8 cellular contexts compared by ENCODE assay signal in genomic region chr7:23531794-23532489, GRCh38. TPM values are rescaled to one million over a fixed set of nuclear protein-coding genes. Genes with fewer than 3 reads are reported as not detected.
DNase-seq lines count a peak whose midpoint lies in the region; ATAC-seq, FAIRE-seq and TF ChIP-seq lines count a peak whose summit lies in the region.

TSS of gene TRA2A (minus strand) at chr7:23531981. CDS start at chr7:23531824, 157 bp downstream.

- H3K36me3 ChIP-seq in DOHH2 (ENCODE audit: control insufficient read depth, low read length) (peaks cover 47% of the 10 kb centered on the region), GM23248 (ENCODE audit: low read depth) (no peaks in the 10 kb centered on the region), Karpas-422 (ENCODE audit: insufficient read depth, low read length) (peaks cover 6% of the 10 kb centered on the region; the same call in 1 of the 2 replicates), muscle layer of duodenum (ENCODE audit: control insufficient read depth in 1 of 2, insufficient read depth in 2 of 2, low read length in 2 of 2) (peaks cover 0 to 4% of the 10 kb centered on the region in 2 donors)

- H3K9me3 ChIP-seq in DOHH2 (ENCODE audit: control insufficient read depth, insufficient read depth, low read length) = no peaks in the 10 kb centered on the region
- H3K9me3 ChIP-seq in GM23248 (ENCODE audit: low read depth) = no peaks in the 10 kb centered on the region
- H3K9me3 ChIP-seq in Karpas-422 (ENCODE audit: low read length) = no peaks in the 10 kb centered on the region
- H3K9me3 ChIP-seq in muscle layer of duodenum (ENCODE audit: control insufficient read depth in 1 of 2, low read length in 2 of 2) = no peaks in the 10 kb centered on the region

- H3K79me2 ChIP-seq in DOHH2 (ENCODE audit: control insufficient read depth, low read length) (peaks cover 49% of the 10 kb centered on the region), GM23248 (ENCODE audit: insufficient read depth) (peaks cover 58% of the 10 kb centered on the region), Karpas-422 (ENCODE audit: low read length) (peaks cover 49% of the 10 kb centered on the region)

- H3K9me2 ChIP-seq in DOHH2 (replicated peaks; ENCODE audit: control insufficient read depth, low read length) (no peaks in the 10 kb centered on the region), GM23248 (ENCODE audit: insufficient read depth) (no peaks in the 10 kb centered on the region), Karpas-422 (replicated peaks; ENCODE audit: insufficient read depth, low read length) (no peaks in the 10 kb centered on the region)

- in situ Hi-C loops in GM23248 (cut with MboI) = no loop called here

- H3K27me3 ChIP-seq in DOHH2 (ENCODE audit: control insufficient read depth, low read length) (no peaks in the 10 kb centered on the region), GM23248 (replicated peaks; ENCODE audit: insufficient read depth) (no peaks in the 10 kb centered on the region), Karpas-422 (ENCODE audit: low read length) (no peaks in the 10 kb centered on the region), muscle layer of duodenum (ENCODE audit: low read depth, low read length) (no peaks in the 10 kb centered on the region)

- H3K9me3 Mint-ChIP-seq in activated T-cell treated with anti-CD3 and anti-CD28 coated beads, Interleukin-2, amount 50 U/mL, for 72 hours = no peaks in the 10 kb centered on the region

- H3K4me2 ChIP-seq in DOHH2 (ENCODE audit: low read length) (peak within 1 kb of the TSS; percentile 89), GM23248 (ENCODE audit: unreplicated experiment) (peak within 1 kb of the TSS; percentile 99), Karpas-422 (ENCODE audit: low read depth, low read length, poor library complexity, severe bottlenecking) (peak within 1 kb of the TSS; percentile 74)

- peaks cover 10 to 18% of the 10 kb centered on the region in 2 donors for H3K36me3 Mint-ChIP-seq in activated T-cell treated with anti-CD3 and anti-CD28 coated beads, Interleukin-2, amount 50 U/mL, for 72 hours (ENCODE audit: insufficient read depth in 2 of 2)

- peaks cover 47% of the 10 kb centered on the region for H3K4me1 ChIP-seq in DOHH2 (ENCODE audit: control insufficient read depth, low read length)
- peaks cover 34% of the 10 kb centered on the region for H3K4me1 ChIP-seq in GM23248 (ENCODE audit: insufficient read depth)
- peaks cover 40% of the 10 kb centered on the region for H3K4me1 ChIP-seq in Karpas-422 (ENCODE audit: low read length)
- H3K4me1 ChIP-seq in muscle layer of duodenum (ENCODE audit: control insufficient read depth in 1 of 2, insufficient read depth in 2 of 2, low read length in 2 of 2) = peaks cover 6 to 30% of the 10 kb centered on the region in 2 donors

- no peak for TF ChIP-seq CTCF in DOHH2 (IDR thresholded peaks at IDR 0.05; ENCODE audit: low read depth, low read length, poor library complexity, severe bottlenecking)

- peaks cover 47% of the 10 kb centered on the region for H3K4me1 Mint-ChIP-seq in activated T-cell treated with anti-CD3 and anti-CD28 coated beads, Interleukin-2, amount 50 U/mL, for 72 hours (ENCODE audit: low read depth)

- H3K27me3 Mint-ChIP-seq in activated T-cell treated with anti-CD3 and anti-CD28 coated beads, Interleukin-2, amount 50 U/mL, for 72 hours (ENCODE audit: low read depth) = no peaks in the 10 kb centered on the region

- peak; percentile 86 for FAIRE-seq in RCC 7860 (lab: Jason Lieb, UNC)

- peaks cover 42% of the 10 kb centered on the region for H4K20me1 ChIP-seq in DOHH2 (ENCODE audit: control insufficient read depth, insufficient read depth, low read depth, low read length)
- H4K20me1 ChIP-seq in GM23248 (ENCODE audit: insufficient read depth) = peaks cover 35% of the 10 kb centered on the region
- peaks cover 28% of the 10 kb centered on the region for H4K20me1 ChIP-seq in Karpas-422 (ENCODE audit: insufficient read depth, low read depth, low read length)

- DNase-seq in GM23248 (peak; percentile 97), Karpas-422 (peak; percentile 99), RCC 7860 (ENCODE audit: low spot score) (peak; percentile 89)
- DNase-seq in activated T-cell treated with anti-CD3 and anti-CD28 coated beads, Interleukin-2, amount 50 U/mL, for 72 hours = peak; percentile 98
- peak; percentile 95 for DNase-seq in stimulated activated CD8-positive, alpha-beta memory T cell treated with anti-CD3 and anti-CD28 coated beads, Interleukin-7, amount 100 ng/mL, for 24 hours (ENCODE audit: low read depth)

- peak; percentile 96 to 97 for ATAC-seq in activated T-cell treated with anti-CD3 and anti-CD28 coated beads, Interleukin-2, amount 50 U/mL, for 72 hours (replicated peaks in 1 of 2)
- ATAC-seq in esophagus mucosa = peak; percentile 98

- peak within 1 kb of the TSS; percentile 97 for H2AFZ ChIP-seq in GM23248
- peak within 1 kb of the TSS; percentile 90; the same call in 1 of the 2 replicates for H2AFZ ChIP-seq in Karpas-422 (ENCODE audit: low read length)

- peak within 1 kb of the TSS; percentile 93 for H3K27ac ChIP-seq in DOHH2 (ENCODE audit: low read depth, low read length)
- peak within 1 kb of the TSS; percentile 98 for H3K27ac ChIP-seq in GM23248
- H3K27ac ChIP-seq in Karpas-422 (ENCODE audit: low read length) = peak within 1 kb of the TSS; percentile 81
- H3K27ac ChIP-seq in muscle layer of duodenum (ENCODE audit: low read length) = peak within 1 kb of the TSS; percentile 99

- peak within 1 kb of the TSS; percentile 100 for H3K27ac Mint-ChIP-seq in activated T-cell treated with anti-CD3 and anti-CD28 coated beads, Interleukin-2, amount 50 U/mL, for 72 hours

- peak within 1 kb of the TSS; percentile 80 for H3K4me3 ChIP-seq in DOHH2 (ENCODE audit: low read length)
- peak within 1 kb of the TSS; percentile 94 for H3K4me3 ChIP-seq in GM23248
- peak within 1 kb of the TSS; percentile 91 for H3K4me3 ChIP-seq in Karpas-422 (ENCODE audit: low read length)
- peak within 1 kb of the TSS; percentile 84 to 87 for H3K4me3 ChIP-seq in muscle layer of duodenum (ENCODE audit: low read depth in 1 of 2, low read length in 2 of 2)

- H3F3A ChIP-seq in DOHH2 (ENCODE audit: control insufficient read depth, insufficient read depth) = peaks cover 13% of the 10 kb centered on the region
- 0 out of 2 replicates have a peak, but pooled peaks cover 4% of the 10 kb centered on the region for H3F3A ChIP-seq in GM23248 (ENCODE audit: insufficient read depth)

- H3K4me3 Mint-ChIP-seq in activated T-cell treated with anti-CD3 and anti-CD28 coated beads, Interleukin-2, amount 50 U/mL, for 72 hours = peak within 1 kb of the TSS; percentile 100

- peak within 1 kb of the TSS; percentile 100 for H3K9ac ChIP-seq in GM23248
- H3K9ac ChIP-seq in Karpas-422 (ENCODE audit: low read length) = peak within 1 kb of the TSS; percentile 98

- WGBS in GM23248 (ENCODE audit: low coverage in 1 of 2, low lambda C conversion rate in 2 of 2, missing lambda C conversion rate in 2 of 2), 2 experiments = 13% methylated on average over 50 of the region's 50 CpGs

RNA-seq across cellular contexts. Expression of gene TRA2A, which starts in this region (rescaled TPM):
- total RNA-seq in GM23248 (2014; rRNA removed; shearing (Covaris generic)) = 14.7 and 26.2 TPM in 2 replicates
- polyA plus RNA-seq in GM23248 (2016; fragmentation: Nextera tagmentation; extraction: Ambion mirVana) = 77.5 and 87.9 TPM in 2 replicates
- total RNA-seq in Karpas-422 (2014; rRNA removed; shearing (Covaris generic); ENCODE audit: low replicate concordance) = 34.3 and 34.5 TPM in 2 replicates
- total RNA-seq in activated T-cell treated with anti-CD3 and anti-CD28 coated beads, Interleukin-2, amount 50 U/mL, for 72 hours = 10 to 100 TPM; 96.8 to 97.3 TPM
- 74.9 TPM for total RNA-seq in esophagus mucosa

Comparison
In these comparisons a context has a peak if more than half of its experiments do, and no peak if none do; other contexts are left out.
1. Peak in every context shown above with its lines: DNase-seq, ATAC-seq, H3K4me3 ChIP-seq and H3K27ac ChIP-seq.